ENCODE assay signal across 2 cellular contexts in the genomic region with DNA sequence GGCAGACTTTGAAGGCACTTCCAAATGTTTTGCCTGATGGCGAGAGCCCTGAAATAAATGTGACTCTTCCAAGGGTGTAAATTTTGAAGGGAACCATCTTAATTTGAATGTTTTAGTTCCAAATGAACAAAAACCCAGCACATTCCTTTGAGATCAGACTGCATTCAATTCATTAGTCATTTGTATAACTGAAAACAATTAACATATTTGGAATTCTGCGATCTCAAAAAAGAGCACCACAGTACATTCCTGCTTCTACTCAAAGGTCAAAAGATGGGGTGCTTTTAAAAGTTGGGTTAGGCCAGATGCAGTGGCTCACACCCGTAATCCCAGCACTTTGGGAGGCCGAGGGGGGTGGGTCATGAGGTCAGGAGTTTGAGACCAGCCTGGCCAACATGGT.
TF ChIP-seq lines count a peak whose summit lies in the region.

No MANE protein-coding gene starts in this region.

TF ChIP-seq in SK-N-SH, 30 proteins besides CTCF, POLR2A, EP300 and RAD21:
- peak; percentile 14; the same call in 1 of the 2 replicates for TF ChIP-seq TCF12 (IDR thresholded peaks at IDR 0.05)
- TF ChIP-seq FOXJ3 (CRISPR knock-in tag; IDR thresholded peaks at IDR 0.05) = no peak
- TF ChIP-seq TEAD4 (IDR thresholded peaks at IDR 0.05; ENCODE audit: borderline replicate concordance, insufficient read depth) = 0 out of 2 replicates have a peak, but pooled peaks have one; percentile 38
- TF ChIP-seq, protein P1, sequence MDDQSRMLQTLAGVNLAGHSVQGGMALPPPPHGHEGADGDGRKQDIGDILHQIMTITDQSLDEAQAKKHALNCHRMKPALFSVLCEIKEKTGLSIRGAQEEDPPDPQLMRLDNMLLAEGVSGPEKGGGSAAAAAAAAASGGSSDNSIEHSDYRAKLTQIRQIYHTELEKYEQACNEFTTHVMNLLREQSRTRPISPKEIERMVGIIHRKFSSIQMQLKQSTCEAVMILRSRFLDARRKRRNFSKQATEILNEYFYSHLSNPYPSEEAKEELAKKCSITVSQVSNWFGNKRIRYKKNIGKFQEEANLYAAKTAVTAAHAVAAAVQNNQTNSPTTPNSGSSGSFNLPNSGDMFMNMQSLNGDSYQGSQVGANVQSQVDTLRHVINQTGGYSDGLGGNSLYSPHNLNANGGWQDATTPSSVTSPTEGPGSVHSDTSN (IDR thresholded peaks at IDR 0.05) = no peak

TF ChIP-seq in GM12891, 5 proteins besides CTCF, POLR2A, EP300 and RAD21:
- TF ChIP-seq TAF1 (IDR thresholded peaks at IDR 0.05; ENCODE audit: low read depth, low read length) (no peak), POU2F2 (IDR thresholded peaks at IDR 0.05; ENCODE audit: low read depth, low read length) (no peak), POLR2AphosphoS5 (IDR thresholded peaks at IDR 0.05; ENCODE audit: low read depth, low read length) (no peak), PAX5 (IDR thresholded peaks at IDR 0.05; ENCODE audit: insufficient read depth, low read length, severe bottlenecking) (no peak), SPI1 (IDR thresholded peaks at IDR 0.05; ENCODE audit: low read depth, low read length) (no peak)
